Comparison of ENCODE assay signal across 12 cellular contexts in genomic region chr22:46047841-46048595, GRCh38.
DNase-seq lines count a peak whose midpoint lies in the region; ATAC-seq, FAIRE-seq and TF ChIP-seq lines count a peak whose summit lies in the region.
"Had no signal": no experiment of that assay in that cellular context is flagged by ENCODE, and none has a peak within 500 bp of the region (broad histone marks: within the 10 kb centered on the region; RNA-seq: fewer than 3 reads in every experiment).

No MANE protein-coding gene starts in this region.

- H3K27me3 Mint-ChIP-seq in neural progenitor cell (ENCODE audit: insufficient read depth, low read depth) = peaks cover 36% of the 10 kb centered on the region
- H3K27me3 Mint-ChIP-seq: CD4-positive, alpha-beta T cell had no signal

- H3F3A ChIP-seq in neural progenitor cell (ENCODE audit: low read depth) = no peaks in the 10 kb centered on the region

- no peak overlapping the region for H2AFZ ChIP-seq in neural progenitor cell (replicated peaks)

- H3K36me3 ChIP-seq in pancreas = no peaks in the 10 kb centered on the region
- no peaks in the 10 kb centered on the region for H3K36me3 ChIP-seq in neural progenitor cell

- no peaks in the 10 kb centered on the region for H3K9me3 Mint-ChIP-seq in neural progenitor cell
- H3K9me3 Mint-ChIP-seq: CD4-positive, alpha-beta T cell had no signal

- no peak overlapping the region for H3K9ac ChIP-seq in neural progenitor cell

- ATAC-seq in pancreas = no peak

- TF ChIP-seq CTCF in 22Rv1 (IDR thresholded peaks at IDR 0.05) (no peak), fibroblast of mammary gland (conservative IDR thresholded peaks at IDR 0.05; ENCODE audit: control insufficient read depth, insufficient read depth, low read depth, low read length) (no peak), pancreas (IDR thresholded peaks at IDR 0.05) (no peak), neural progenitor cell (IDR thresholded peaks at IDR 0.05) (no peak)

- no peaks in the 10 kb centered on the region for H3K79me2 ChIP-seq in neural progenitor cell (ENCODE audit: low read depth)

- no peak overlapping the region for H3K4me3 ChIP-seq in fibroblast of mammary gland (ENCODE audit: control insufficient read depth, low read depth, low read length)
- peak overlapping the region in 2 of 4 donors; percentile 65 to 72 for H3K4me3 ChIP-seq in pancreas
- no peak overlapping the region for H3K4me3 ChIP-seq in neural progenitor cell

- H3K27me3 ChIP-seq in pancreas = no peaks in the 10 kb centered on the region
- H3K27me3 ChIP-seq in neural progenitor cell = peaks cover 87% of the 10 kb centered on the region

- no peak overlapping the region for H3K27ac Mint-ChIP-seq in neural progenitor cell

- no peak for FAIRE-seq in pancreas (lab: Jason Lieb, UNC)
- FAIRE-seq: GM18507 had no signal

- H3K9me3 ChIP-seq in pancreas (no peaks in the 10 kb centered on the region), neural progenitor cell (ENCODE audit: low read depth) (no peaks in the 10 kb centered on the region)

- peaks cover 10% of the 10 kb centered on the region for H4K20me1 ChIP-seq in neural progenitor cell (ENCODE audit: low read depth)

- H3K4me1 Mint-ChIP-seq in neural progenitor cell = peaks cover 4% of the 10 kb centered on the region

- WGBS in pancreas, 2 donors = 31 to 45% methylated on average over 14 of the region's 14 CpGs

- H3K4me1 ChIP-seq in pancreas = peaks cover 54 to 66% (median 57%) of the 10 kb centered on the region in 3 donors
- peaks cover 4% of the 10 kb centered on the region for H3K4me1 ChIP-seq in neural progenitor cell

- H3K36me3 Mint-ChIP-seq in neural progenitor cell = no peaks in the 10 kb centered on the region

- H3K27ac ChIP-seq in 22Rv1 (peak overlapping the region; percentile 100), pancreas (peak overlapping the region; percentile 60 to 98 (median 94)), neural progenitor cell (no peak overlapping the region)

- DNase-seq in NOMO-1 (lab: John Stamatoyannopoulos, UW; ENCODE audit: unreplicated experiment in 2 of 2) = peak; percentile 87 to 90
- peak; percentile 17 for DNase-seq in fibroblast of mammary gland (ENCODE audit: low read depth)
- DNase-seq in pancreas = peak in 4 of 6 donors; percentile 26 to 58 (median 44)
- no peak for DNase-seq in neural progenitor cell (ENCODE audit: low spot score)
- no peak for DNase-seq in DMS79 treated with DMSO at 0.1 percent for 48 hours (lab: John Stamatoyannopoulos, UW)
- DNase-seq in GM19240 (ENCODE audit: insufficient read length, low spot score) = no peak
- no peak for DNase-seq in ureter (ENCODE audit: low spot score)
- DNase-seq: effector CD8-positive, alpha-beta T cell; NCI-H2107 had no signal

- no peak overlapping the region for H3K4me3 Mint-ChIP-seq in neural progenitor cell

- intact Hi-C loops in pancreas (cut with DNase I) = no loop called here

- H3K4me2 ChIP-seq in neural progenitor cell = no peak overlapping the region

Comparison
In these comparisons a context has a peak if more than half of its experiments do, and no peak if none do; other contexts are left out.
1. DNase-seq: peak in NOMO-1 (2 of 2), fibroblast of mammary gland (single experiment) and pancreas (4 of 6); none in neural progenitor cell (single experiment), DMS79 treated with DMSO at 0.1 percent for 48 hours (single experiment), GM19240 (single experiment) and ureter (single experiment).